Comparison of ENCODE assay signal across 14 cellular contexts in genomic region chr1:207240325-207241095, GRCh38.
DNase-seq lines count a peak whose midpoint lies in the region; ATAC-seq, FAIRE-seq and TF ChIP-seq lines count a peak whose summit lies in the region.
"Had no signal": no experiment of that assay in that cellular context is flagged by ENCODE, and none has a peak within 500 bp of the region (broad histone marks: within the 10 kb centered on the region; RNA-seq: fewer than 3 reads in every experiment).

No MANE protein-coding gene starts in this region.

- H3K27ac Mint-ChIP-seq in WTC11, result peak overlapping the region; percentile 32; the same call in 1 of the 2 replicates
- H3K27ac Mint-ChIP-seq: CD4-positive, CD25-positive, alpha-beta regulatory T cell; H9; IgD-negative memory B cell; nephron had no signal

- no peak for FAIRE-seq in small intestine (lab: Jason Lieb, UNC)

- in situ Hi-C loops in gastrocnemius medialis (cut with MboI; ENCODE audit: low sequenced_read_pairs in 4 of 4), result no loop called here

- H3K4me2 ChIP-seq in hepatocyte, result peak overlapping the region; percentile 43

- H3K9me3 ChIP-seq in hepatocyte (ENCODE audit: low read depth) (no peaks in the 10 kb centered on the region), small intestine (ENCODE audit: control insufficient read depth, low read depth) (no peaks in the 10 kb centered on the region), gastrocnemius medialis (no peaks in the 10 kb centered on the region)

- CTCF ChIA-PET in WTC11 (lab: Charles Lee), result interaction anchor here (0.7 kb wide), 1 partner anchor 162 kb away, joined by 3 read pairs; no protein-coding TSS in a partner anchor

- no peak for TF ChIP-seq POLR2A in gastrocnemius medialis (IDR thresholded peaks at IDR 0.05)

- TF ChIP-seq CTCF in WTC11 (IDR thresholded peaks at IDR 0.05), result no peak
- no peak for TF ChIP-seq CTCF in hepatocyte (IDR thresholded peaks at IDR 0.05; ENCODE audit: poor library complexity)
- TF ChIP-seq CTCF in gastrocnemius medialis (IDR thresholded peaks at IDR 0.05 in 4 of 5, conservative IDR thresholded peaks at IDR 0.05 in 1 of 5), result no peak

- H3K4me1 Mint-ChIP-seq in WTC11, result peaks cover 4% of the 10 kb centered on the region
- H3K4me1 Mint-ChIP-seq: nephron had no signal

- no peak overlapping the region for H3K4me3 Mint-ChIP-seq in WTC11
- H3K4me3 Mint-ChIP-seq: CD4-positive, CD25-positive, alpha-beta regulatory T cell; H9; IgD-negative memory B cell; nephron had no signal

- 57% methylated on average over 5 of the region's 5 CpGs for WGBS in hepatocyte (ENCODE audit: low lambda C conversion rate, missing lambda C conversion rate)
- 23 to 60% (median 27%) methylated on average over 5 of the region's 5 CpGs for WGBS in small intestine, 3 donors

- H4K20me1 ChIP-seq in hepatocyte (ENCODE audit: insufficient read depth, poor library complexity, severe bottlenecking), result no peaks in the 10 kb centered on the region

- no peaks in the 10 kb centered on the region for H3K9me3 Mint-ChIP-seq in WTC11
- H3K9me3 Mint-ChIP-seq: H9, IgD-negative memory B cell had no signal

- H3K4me1 ChIP-seq in hepatocyte (ENCODE audit: insufficient read depth), result peaks cover 24% of the 10 kb centered on the region
- peaks cover 0 to 3% of the 10 kb centered on the region in 2 donors for H3K4me1 ChIP-seq in small intestine (ENCODE audit: control insufficient read depth in 2 of 2, insufficient read depth in 1 of 2, low read depth in 1 of 2, low read length in 1 of 2)
- no peaks in the 10 kb centered on the region for H3K4me1 ChIP-seq in gastrocnemius medialis

- DNase-seq in HCEC 1CT, result peak; percentile 18
- DNase-seq in WTC11 (ENCODE audit: low spot score), result no peak
- DNase-seq in hepatocyte (ENCODE audit: low spot score), result peak; percentile 36
- DNase-seq in small intestine, result peak; percentile 52
- DNase-seq in NCI-H1930 (lab: John Stamatoyannopoulos, UW), result no peak
- no peak for DNase-seq in NOMO-1 treated with dmso at 0.1 percent for 144 hours (lab: John Stamatoyannopoulos, UW; ENCODE audit: unreplicated experiment)
- DNase-seq in gastrocnemius medialis, result no peak
- no peak for DNase-seq in activated CD8-positive, alpha-beta memory T cell treated with anti-CD3 and anti-CD28 coated beads for 24 hours
- DNase-seq: CD4-positive, CD25-positive, alpha-beta regulatory T cell; effector CD8-positive, alpha-beta T cell; H9; NCI-H2107 had no signal

- intact Hi-C loops in gastrocnemius medialis (cut with DNase I; ENCODE audit: low total_unique reads), result no loop called here

- ATAC-seq in WTC11 (no peak), gastrocnemius medialis (no peak)

- H3K36me3 Mint-ChIP-seq in WTC11, result no peaks in the 10 kb centered on the region
- H3K36me3 Mint-ChIP-seq: CD4-positive, CD25-positive, alpha-beta regulatory T cell had no signal

- POLR2A ChIA-PET in WTC11 (lab: Charles Lee), result no interaction called here

- no peak overlapping the region for H2AFZ ChIP-seq in hepatocyte

- no peaks in the 10 kb centered on the region for H3K79me2 ChIP-seq in hepatocyte

- H3K27me3 ChIP-seq in hepatocyte (no peaks in the 10 kb centered on the region), small intestine (ENCODE audit: control insufficient read depth in 2 of 2, insufficient read depth in 2 of 2, low read length in 2 of 2) (no peaks in the 10 kb centered on the region), gastrocnemius medialis (no peaks in the 10 kb centered on the region)

- no peaks in the 10 kb centered on the region for H3K9me2 ChIP-seq in hepatocyte (replicated peaks; ENCODE audit: insufficient read depth)

- no peaks in the 10 kb centered on the region for H3K36me3 ChIP-seq in hepatocyte (replicated peaks; ENCODE audit: insufficient read depth, low read depth)
- no peaks in the 10 kb centered on the region for H3K36me3 ChIP-seq in small intestine (ENCODE audit: control insufficient read depth in 2 of 2, insufficient read depth in 2 of 2, low read length in 2 of 2)
- H3K36me3 ChIP-seq in gastrocnemius medialis, result no peaks in the 10 kb centered on the region

- H3K4me3 ChIP-seq in hepatocyte (no peak overlapping the region), small intestine (ENCODE audit: low read depth in 1 of 2, low read length in 2 of 2) (no peak overlapping the region), gastrocnemius medialis (no peak overlapping the region)

- H3K27ac ChIP-seq in hepatocyte, result peak overlapping the region; percentile 85
- peak overlapping the region in 1 of 2 donors; percentile 20 for H3K27ac ChIP-seq in small intestine (ENCODE audit: low read depth in 1 of 2, low read length in 1 of 2)
- H3K27ac ChIP-seq in gastrocnemius medialis, result no peak overlapping the region

- no peaks in the 10 kb centered on the region for H3K27me3 Mint-ChIP-seq in WTC11 (ENCODE audit: low read depth)

TF ChIP-seq in WTC11, 78 proteins besides CTCF, POLR2A, EP300 and RAD21:
- TF ChIP-seq ERG (CRISPR knock-in tag; IDR thresholded peaks at IDR 0.05), result no peak
- no peak for TF ChIP-seq TP53 (CRISPR knock-in tag; IDR thresholded peaks at IDR 0.05)
- TF ChIP-seq GABPB1 (CRISPR knock-in tag; IDR thresholded peaks at IDR 0.05), result no peak
- peak; percentile 68; the same call in 1 of the 2 replicates for TF ChIP-seq HMGA2 (CRISPR knock-in tag; IDR thresholded peaks at IDR 0.05)
- TF ChIP-seq JUN (CRISPR knock-in tag; IDR thresholded peaks at IDR 0.05), result no peak

Comparison
In these comparisons a context has a peak if more than half of its experiments do, and no peak if none do; other contexts are left out.
1. DNase-seq: peak in HCEC 1CT (single experiment), hepatocyte (single experiment) and small intestine (single experiment); none in WTC11 (single experiment), NCI-H1930 (0 of 2), NOMO-1 treated with dmso at 0.1 percent for 144 hours (single experiment), gastrocnemius medialis (0 of 2) and activated CD8-positive, alpha-beta memory T cell treated with anti-CD3 and anti-CD28 coated beads for 24 hours (single experiment).